ENCODE assay signal across 8 cellular contexts in the genomic region with DNA sequence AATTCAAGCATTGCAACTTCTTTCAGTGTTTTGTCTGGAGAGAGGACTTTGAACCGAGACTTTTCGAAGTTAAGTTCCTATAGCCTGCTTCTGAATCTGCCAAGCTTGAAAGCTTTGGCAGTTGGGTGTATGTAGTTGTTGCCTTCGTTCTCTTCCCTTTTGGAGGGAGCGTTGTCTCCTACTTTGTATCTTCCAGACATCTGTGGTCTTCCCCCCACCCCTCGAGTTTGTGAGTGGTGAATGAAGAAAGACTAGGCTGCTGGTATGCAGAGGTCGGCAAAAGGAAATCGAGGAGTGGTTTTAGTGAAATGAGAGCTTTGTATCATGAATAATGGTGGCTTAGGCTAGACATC. TPM values are rescaled to one million over a fixed set of nuclear protein-coding genes. Genes with fewer than 3 reads are reported as not detected.
DNase-seq lines count a peak whose midpoint lies in the region; ATAC-seq and TF ChIP-seq lines count a peak whose summit lies in the region.

No MANE protein-coding gene starts in this region.

- no peaks in the 10 kb centered on the region for H3K9me3 Mint-ChIP-seq in activated T-cell treated with anti-CD3 and anti-CD28 coated beads, Interleukin-2, amount 50 U/mL, for 4 hours
- no peaks in the 10 kb centered on the region for H3K9me3 Mint-ChIP-seq in stimulated activated effector memory CD8-positive, alpha-beta T cell treated with anti-CD3 and anti-CD28 coated beads, Interleukin-12 subunit alpha, Interleukin-12 subunit beta, amount 100 ng/mL, for 72 hours

- TF ChIP-seq CTCF in astrocyte of the cerebellum (IDR thresholded peaks at IDR 0.05; ENCODE audit: low read depth, low read length, missing control alignments) = no peak

- peak overlapping the region; percentile 53 for H3K4me3 ChIP-seq in astrocyte of the cerebellum (ENCODE audit: low read depth, low read length)

- ATAC-seq in activated T-cell treated with anti-CD3 and anti-CD28 coated beads, Interleukin-2, amount 50 U/mL, for 4 hours = no peak
- no peak for ATAC-seq in stimulated activated effector memory CD8-positive, alpha-beta T cell treated with anti-CD3 and anti-CD28 coated beads, Interleukin-12 subunit alpha, Interleukin-12 subunit beta, amount 100 ng/mL, for 72 hours
- no peak for ATAC-seq in HG03139 (IDR thresholded peaks at IDR 0.05; ENCODE audit: unreplicated experiment)

- peak overlapping the region; percentile 92 for H3K4me3 Mint-ChIP-seq in activated T-cell treated with anti-CD3 and anti-CD28 coated beads, Interleukin-2, amount 50 U/mL, for 4 hours
- H3K4me3 Mint-ChIP-seq in stimulated activated effector memory CD8-positive, alpha-beta T cell treated with anti-CD3 and anti-CD28 coated beads, Interleukin-12 subunit alpha, Interleukin-12 subunit beta, amount 100 ng/mL, for 72 hours = peak overlapping the region; percentile 87

- peak overlapping the region; percentile 95 for H3K27ac Mint-ChIP-seq in stimulated activated effector memory CD8-positive, alpha-beta T cell treated with anti-CD3 and anti-CD28 coated beads, Interleukin-12 subunit alpha, Interleukin-12 subunit beta, amount 100 ng/mL, for 72 hours

- DNase-seq in activated T-cell treated with anti-CD3 and anti-CD28 coated beads, Interleukin-2, amount 50 U/mL, for 4 hours = no peak
- DNase-seq in activated T-cell treated with anti-CD3 and anti-CD28 coated beads, Interleukin-2, amount 50 U/mL, for 1 hour = no peak
- DNase-seq in NOMO-1 treated with dmso at 0.1 percent for 144 hours (lab: John Stamatoyannopoulos, UW; ENCODE audit: unreplicated experiment) (peak; percentile 51), astrocyte of the cerebellum (ENCODE audit: low read depth) (no peak), islet precursor cell (peak; percentile 65), NCI-H510A (lab: John Stamatoyannopoulos, UW) (no peak)
- peak in 1 of 2 donors; percentile 56 for DNase-seq in stimulated activated effector memory CD8-positive, alpha-beta T cell treated with anti-CD3 and anti-CD28 coated beads, Interleukin-12 subunit alpha, Interleukin-12 subunit beta, amount 100 ng/mL, for 72 hours (ENCODE audit: low spot score in 2 of 2)

- H3K36me3 Mint-ChIP-seq in activated T-cell treated with anti-CD3 and anti-CD28 coated beads, Interleukin-2, amount 50 U/mL, for 4 hours (ENCODE audit: insufficient read depth) = peaks cover 5% of the 10 kb centered on the region
- peaks cover 63% of the 10 kb centered on the region for H3K36me3 Mint-ChIP-seq in stimulated activated effector memory CD8-positive, alpha-beta T cell treated with anti-CD3 and anti-CD28 coated beads, Interleukin-12 subunit alpha, Interleukin-12 subunit beta, amount 100 ng/mL, for 72 hours

- in situ Hi-C loops in astrocyte of the cerebellum (cut with HindIII; ENCODE audit: low sequenced_read_pairs) = loop anchor here (5.0 to 10.0 kb wide), 2 partner anchors 353 to 514 kb away; no protein-coding TSS in a partner anchor

- H3K4me1 Mint-ChIP-seq in activated T-cell treated with anti-CD3 and anti-CD28 coated beads, Interleukin-2, amount 50 U/mL, for 4 hours (ENCODE audit: low read depth) = peaks cover 52% of the 10 kb centered on the region
- peaks cover 45% of the 10 kb centered on the region for H3K4me1 Mint-ChIP-seq in stimulated activated effector memory CD8-positive, alpha-beta T cell treated with anti-CD3 and anti-CD28 coated beads, Interleukin-12 subunit alpha, Interleukin-12 subunit beta, amount 100 ng/mL, for 72 hours

- H3K27me3 Mint-ChIP-seq in activated T-cell treated with anti-CD3 and anti-CD28 coated beads, Interleukin-2, amount 50 U/mL, for 4 hours (ENCODE audit: low read depth) = no peaks in the 10 kb centered on the region

RNA-seq across cellular contexts. Expression of gene CTNNB1, which starts 1.3 kb away (rescaled TPM):
- total RNA-seq in activated T-cell treated with anti-CD3 and anti-CD28 coated beads, Interleukin-2, amount 50 U/mL, for 4 hours = 100 to 1,000 TPM; 132 to 190 (median 168) TPM

Comparison
In these comparisons a context has a peak if more than half of its experiments do, and no peak if none do; other contexts are left out.
1. DNase-seq: peak in NOMO-1 treated with dmso at 0.1 percent for 144 hours (single experiment) and islet precursor cell (single experiment); none in activated T-cell treated with anti-CD3 and anti-CD28 coated beads, Interleukin-2, amount 50 U/mL, for 4 hours (single experiment), activated T-cell treated with anti-CD3 and anti-CD28 coated beads, Interleukin-2, amount 50 U/mL, for 1 hour (single experiment), astrocyte of the cerebellum (single experiment) and NCI-H510A (single experiment).